13 cellular contexts compared by ENCODE assay signal in genomic region chr1:198160946-198161614, GRCh38. TPM values are rescaled to one million over a fixed set of nuclear protein-coding genes. Genes with fewer than 3 reads are reported as not detected.
DNase-seq lines count a peak whose midpoint lies in the region; ATAC-seq and TF ChIP-seq lines count a peak whose summit lies in the region.
"Had no signal": no experiment of that assay in that cellular context is flagged by ENCODE, and none has a peak within 500 bp of the region (broad histone marks: within the 10 kb centered on the region; RNA-seq: fewer than 3 reads in every experiment).

No MANE protein-coding gene starts in this region.

- DNase-seq in heart right ventricle (no peak), left ventricle myocardium superior (no peak), RWPE2 (ENCODE audit: low spot score) (no peak), epithelial cell of prostate (ENCODE audit: low read depth, low spot score) (no peak), dorsolateral prefrontal cortex (no peak), foreskin melanocyte (no peak)
- DNase-seq in stimulated activated naive B cell treated with anti-CD40 and anti-IgM and Interleukin-4, amounts not matched to agents 10 μg/mL and 1 μg/mL and 100 μg/mL, for 72 hours: no peak
- DNase-seq: activated CD4-positive, alpha-beta T cell treated with anti-CD3 and anti-CD28 coated beads for 48 hours; amniotic stem cell; dermis blood vessel endothelial cell; HCEC 1CT; NCI-H1436 had no signal

- WGBS in heart right ventricle, 2 donors: 96% methylated on average over 4 of the region's 4 CpGs

- H3K4me1 ChIP-seq in heart right ventricle: peaks cover 3 to 76% (median 60%) of the 10 kb centered on the region in 9 donors
- H3K4me1 ChIP-seq in RWPE2 (ENCODE audit: insufficient read depth, poor library complexity, severe bottlenecking): peaks cover 11% of the 10 kb centered on the region

- H3K9me3 ChIP-seq in heart right ventricle: no peaks in the 10 kb centered on the region
- no peaks in the 10 kb centered on the region for H3K9me3 ChIP-seq in RWPE2 (ENCODE audit: severe bottlenecking)

- H3K36me3 Mint-ChIP-seq in stimulated activated naive B cell treated with anti-CD40 and anti-IgM and Interleukin-4, amounts not matched to agents 10 μg/mL and 1 μg/mL and 100 μg/mL, for 72 hours: peaks cover 7 to 12% of the 10 kb centered on the region in 2 donors

- peak overlapping the region; percentile 88 for H3K27ac Mint-ChIP-seq in stimulated activated naive B cell treated with anti-CD40 and anti-IgM and Interleukin-4, amounts not matched to agents 10 μg/mL and 1 μg/mL and 100 μg/mL, for 72 hours

- H3K36me3 ChIP-seq in heart right ventricle (no peaks in the 10 kb centered on the region), RWPE2 (ENCODE audit: low read depth) (no peaks in the 10 kb centered on the region)

- H3K4me3 ChIP-seq in heart right ventricle (no peak overlapping the region), RWPE2 (ENCODE audit: severe bottlenecking) (no peak overlapping the region), dorsolateral prefrontal cortex (no peak overlapping the region)

- no peaks in the 10 kb centered on the region for H3K27me3 ChIP-seq in heart right ventricle
- H3K27me3 ChIP-seq in RWPE2 (ENCODE audit: insufficient read depth, poor library complexity, severe bottlenecking): no peaks in the 10 kb centered on the region
- no peaks in the 10 kb centered on the region for H3K27me3 ChIP-seq in dorsolateral prefrontal cortex

- peaks cover 25 to 49% of the 10 kb centered on the region in 2 donors for H3K4me1 Mint-ChIP-seq in stimulated activated naive B cell treated with anti-CD40 and anti-IgM and Interleukin-4, amounts not matched to agents 10 μg/mL and 1 μg/mL and 100 μg/mL, for 72 hours

- peak overlapping the region in 6 of 10 donors; percentile 47 to 100 (median 98) for H3K27ac ChIP-seq in heart right ventricle
- peak overlapping the region; percentile 27 for H3K27ac ChIP-seq in RWPE2 (ENCODE audit: poor library complexity, severe bottlenecking)
- peak overlapping the region; percentile 36 for H3K27ac ChIP-seq in epithelial cell of prostate
- peak overlapping the region in 1 of 59 donors; percentile 18 for H3K27ac ChIP-seq in dorsolateral prefrontal cortex

- intact Hi-C loops in heart right ventricle (cut with DNase I): no loop called here
- intact Hi-C loops in left ventricle myocardium superior (cut with micrococcal nuclease): loop anchor here (10.0 kb wide), 1 partner anchor 104 kb away; no protein-coding TSS in a partner anchor
- intact Hi-C loops in dorsolateral prefrontal cortex (cut with DNase I): no loop called here

- TF ChIP-seq CTCF in heart right ventricle (IDR thresholded peaks at IDR 0.05) (no peak), RWPE2 (IDR thresholded peaks at IDR 0.05; ENCODE audit: poor library complexity, severe bottlenecking) (no peak), dorsolateral prefrontal cortex (IDR thresholded peaks at IDR 0.05 in 54 of 56, conservative IDR thresholded peaks at IDR 0.05 in 2 of 56; ENCODE audit: low read depth in 1 of 56, partially characterized antibody in 56 of 56) (no peak)

- H3K9me3 Mint-ChIP-seq in stimulated activated naive B cell treated with anti-CD40 and anti-IgM and Interleukin-4, amounts not matched to agents 10 μg/mL and 1 μg/mL and 100 μg/mL, for 72 hours: no peaks in the 10 kb centered on the region

- H3K4me3 Mint-ChIP-seq in stimulated activated naive B cell treated with anti-CD40 and anti-IgM and Interleukin-4, amounts not matched to agents 10 μg/mL and 1 μg/mL and 100 μg/mL, for 72 hours: peak overlapping the region in 1 of 2 donors; percentile 72

- H3K27me3 Mint-ChIP-seq in stimulated activated naive B cell treated with anti-CD40 and anti-IgM and Interleukin-4, amounts not matched to agents 10 μg/mL and 1 μg/mL and 100 μg/mL, for 72 hours: no peaks in the 10 kb centered on the region

- ATAC-seq in heart right ventricle (no peak), left ventricle myocardium superior (no peak), RWPE2 (ENCODE audit: low read depth) (no peak), GM21360 (IDR thresholded peaks at IDR 0.05; ENCODE audit: unreplicated experiment) (no peak)
- no peak for ATAC-seq in stimulated activated naive B cell treated with anti-CD40 and anti-IgM and Interleukin-4, amounts not matched to agents 10 μg/mL and 1 μg/mL and 100 μg/mL, for 72 hours (replicated peaks)

RNA-seq across cellular contexts. Expression of gene NEK7, which starts 4.3 kb away (rescaled TPM):
- 100 to 1,000 TPM; 149 to 279 (median 219) TPM for total RNA-seq in heart right ventricle
- 10 to 100 TPM; 57.3 to 90.7 TPM for polyA plus RNA-seq in heart right ventricle
- total RNA-seq in left ventricle myocardium superior: 215 TPM
- total RNA-seq in dorsolateral prefrontal cortex: 100 to 1,000 TPM in 3 of 120 experiments, 10 to 100 TPM in 117; 27.7 to 122 (median 55.1) TPM
